19 cellular contexts compared by ENCODE assay signal in the genomic region with DNA sequence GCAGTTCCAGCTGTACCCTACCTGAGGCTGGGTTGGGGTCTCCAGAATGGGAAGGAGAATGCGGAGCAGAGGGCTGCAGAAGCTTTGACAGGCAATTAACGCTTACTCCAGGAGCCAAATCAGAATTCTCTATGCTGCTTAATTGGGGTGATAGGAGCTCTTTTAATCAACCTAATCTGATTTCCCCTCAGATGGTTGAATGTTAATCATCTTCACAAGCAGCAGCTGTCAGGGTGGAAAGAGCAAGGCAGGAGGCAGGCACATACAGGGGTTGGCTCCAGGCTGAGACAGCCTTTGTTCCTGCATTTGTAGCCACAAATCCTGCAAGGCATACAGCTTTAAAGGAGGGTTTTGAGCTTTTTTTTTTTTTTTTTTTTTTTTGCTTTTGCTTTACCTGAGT. TPM values are rescaled to one million over a fixed set of nuclear protein-coding genes. Genes with fewer than 3 reads are reported as not detected.
"Had no signal": no experiment of that assay in that cellular context is flagged by ENCODE, and none has a peak within 500 bp of the region (broad histone marks: within the 10 kb centered on the region; RNA-seq: fewer than 3 reads in every experiment).

No MANE protein-coding gene starts in this region.

- H3K4me3 Mint-ChIP-seq: activated CD4-positive, alpha-beta memory T cell treated with anti-CD3 and anti-CD28 coated beads for 36 hours; activated CD4-positive, alpha-beta T cell treated with anti-CD3 and anti-CD28 coated beads for 36 hours; activated naive CD8-positive, alpha-beta T cell treated with anti-CD3 and anti-CD28 coated beads for 36 hours; activated T-helper 1 cell treated with anti-CD3 and anti-CD28 coated beads, Interleukin-12 subunit alpha, Interleukin-12 subunit beta, Interleukin-2, Interleukin-4 antibody, amounts not matched to agents 30 ng/mL and 10 ng/mL and 1 ng/mL, durations not matched to agents 14 hours and 24 hours and 36 hours; natural killer cell had no signal

- H3K79me2 ChIP-seq: hepatocyte had no signal

- H3K4me3 ChIP-seq: esophagus squamous epithelium, hepatocyte had no signal

- H3K27ac ChIP-seq: esophagus squamous epithelium, hepatocyte had no signal

- DNase-seq: activated CD4-positive, alpha-beta memory T cell treated with anti-CD3 and anti-CD28 coated beads for 36 hours; activated CD4-positive, alpha-beta T cell treated with anti-CD3 and anti-CD28 coated beads for 36 hours; activated naive CD4-positive, alpha-beta T cell; activated naive CD8-positive, alpha-beta T cell treated with anti-CD3 and anti-CD28 coated beads for 36 hours; activated T-cell treated with anti-CD3 and anti-CD28 coated beads for 4 hours; amniotic stem cell; dermis blood vessel endothelial cell; effector memory CD4-positive, alpha-beta T cell; esophagus squamous epithelium; mesenchymal stem cell; natural killer cell; occipital lobe; posterior cingulate gyrus; stimulated activated CD4-positive, alpha-beta T cell treated with anti-CD3 and anti-CD28 coated beads, Interleukin-12 subunit alpha, Interleukin-12 subunit beta, amount 100 ng/mL, for 4 hours; stimulated activated CD4-positive, alpha-beta T cell treated with anti-CD3 and anti-CD28 coated beads, Interleukin-1b, Interleukin-23, amount 100 ng/mL, for 48 hours; stimulated activated CD8-positive, alpha-beta memory T cell treated with anti-CD3 and anti-CD28 coated beads, Interleukin-4, amount 100 ng/mL, for 48 hours; stimulated activated naive CD4-positive, alpha-beta T cell had no signal

- H3K4me1 Mint-ChIP-seq: natural killer cell had no signal

- H3K27ac Mint-ChIP-seq: activated CD4-positive, alpha-beta memory T cell treated with anti-CD3 and anti-CD28 coated beads for 36 hours; activated CD4-positive, alpha-beta T cell treated with anti-CD3 and anti-CD28 coated beads for 36 hours; activated naive CD8-positive, alpha-beta T cell treated with anti-CD3 and anti-CD28 coated beads for 36 hours; activated T-helper 1 cell treated with anti-CD3 and anti-CD28 coated beads, Interleukin-12 subunit alpha, Interleukin-12 subunit beta, Interleukin-2, Interleukin-4 antibody, amounts not matched to agents 30 ng/mL and 10 ng/mL and 1 ng/mL, durations not matched to agents 14 hours and 24 hours and 36 hours; natural killer cell had no signal

- H3K27me3 Mint-ChIP-seq: activated naive CD8-positive, alpha-beta T cell treated with anti-CD3 and anti-CD28 coated beads for 36 hours had no signal

- H3K9me3 ChIP-seq: esophagus squamous epithelium had no signal

- H3K9me3 Mint-ChIP-seq: activated CD4-positive, alpha-beta memory T cell treated with anti-CD3 and anti-CD28 coated beads for 36 hours; activated naive CD8-positive, alpha-beta T cell treated with anti-CD3 and anti-CD28 coated beads for 36 hours; activated T-helper 1 cell treated with anti-CD3 and anti-CD28 coated beads, Interleukin-12 subunit alpha, Interleukin-12 subunit beta, Interleukin-2, Interleukin-4 antibody, amounts not matched to agents 30 ng/mL and 10 ng/mL and 1 ng/mL, durations not matched to agents 14 hours and 24 hours and 36 hours; natural killer cell had no signal

- H3K36me3 Mint-ChIP-seq: activated CD4-positive, alpha-beta memory T cell treated with anti-CD3 and anti-CD28 coated beads for 36 hours; activated naive CD8-positive, alpha-beta T cell treated with anti-CD3 and anti-CD28 coated beads for 36 hours; natural killer cell had no signal

- H3K36me3 ChIP-seq: esophagus squamous epithelium had no signal

- H3K4me2 ChIP-seq: hepatocyte had no signal

- H2AFZ ChIP-seq: hepatocyte had no signal

- H3K27me3 ChIP-seq: esophagus squamous epithelium, hepatocyte had no signal

- ATAC-seq: activated CD4-positive, alpha-beta T cell treated with anti-CD3 and anti-CD28 coated beads for 36 hours; natural killer cell had no signal

RNA-seq across cellular contexts. Expression of a gene that starts 2.6 kb away (rescaled TPM):
- total RNA-seq: activated CD4-positive, alpha-beta T cell treated with anti-CD3 and anti-CD28 coated beads for 36 hours; activated naive CD8-positive, alpha-beta T cell treated with anti-CD3 and anti-CD28 coated beads for 36 hours; activated T-helper 1 cell treated with anti-CD3 and anti-CD28 coated beads, Interleukin-12 subunit alpha, Interleukin-12 subunit beta, Interleukin-2, Interleukin-4 antibody, amounts not matched to agents 30 ng/mL and 10 ng/mL and 1 ng/mL, durations not matched to agents 14 hours and 24 hours and 36 hours; dermis blood vessel endothelial cell had no signal
